ENCODE assay signal across 13 cellular contexts in genomic region chr14:94100847-94101246, GRCh38. TPM values are rescaled to one million over a fixed set of nuclear protein-coding genes. Genes with fewer than 3 reads are reported as not detected.
DNase-seq lines count a peak whose midpoint lies in the region; ATAC-seq and TF ChIP-seq lines count a peak whose summit lies in the region.
"Had no signal": no experiment of that assay in that cellular context is flagged by ENCODE, and none has a peak within 500 bp of the region (broad histone marks: within the 10 kb centered on the region; RNA-seq: fewer than 3 reads in every experiment).

No MANE protein-coding gene starts in this region.

- POLR2A ChIA-PET in AG04450 (lab: Yijun Ruan, JAX) = interaction anchor here (0.6 kb wide), 1 partner anchor 14 kb away, joined by 3 read pairs; no protein-coding TSS in a partner anchor
- POLR2A ChIA-PET in A673 (lab: Charles Lee; ENCODE audit: low non-redundant PET) = no interaction called here

- CTCF ChIA-PET in AG04450 (lab: Charles Lee) (interaction anchor here (0.6 to 1.6 kb wide), 4 partner anchors 31 to 74 kb away, joined by 3 to 6 read pairs (median 5); no protein-coding TSS in a partner anchor), A673 (lab: Charles Lee) (no interaction called here)

- no peak overlapping the region for H2BK120ac ChIP-seq in mesendoderm (ENCODE audit: low read depth, low read length)

- no peak overlapping the region for H3K56ac ChIP-seq in mesendoderm (ENCODE audit: low read length)

- H3K27me3 ChIP-seq in AG04450 (ENCODE audit: control insufficient read depth, insufficient read depth, low read length) (no peaks in the 10 kb centered on the region), mesendoderm (ENCODE audit: insufficient read depth, low read length, poor library complexity) (no peaks in the 10 kb centered on the region), A673 (replicated peaks; ENCODE audit: insufficient read depth, low read depth, low read length, poor library complexity) (no peaks in the 10 kb centered on the region)
- H3K27me3 ChIP-seq: BLaER1, sigmoid colon had no signal

- ATAC-seq in stimulated activated naive CD8-positive, alpha-beta T cell treated with anti-CD3 and anti-CD28 coated beads, Interleukin-15, Interleukin-2, amounts not matched to agents 100 U/mL and 50 U/mL, for 24 hours = no peak
- no peak for ATAC-seq in left lobe of liver

- no peaks in the 10 kb centered on the region for H3K36me3 ChIP-seq in mesendoderm (ENCODE audit: control insufficient read depth, insufficient read depth, low read length)
- no peaks in the 10 kb centered on the region for H3K36me3 ChIP-seq in A673 (ENCODE audit: insufficient read depth, low read length, poor library complexity, severe bottlenecking)

- H2BK15ac ChIP-seq in mesendoderm (replicated peaks; ENCODE audit: low read depth) = no peak overlapping the region

- intact Hi-C loops in A673 (cut with micrococcal nuclease; ENCODE audit: unreplicated experiment) = no loop called here

- no peak overlapping the region for H3K4me3 ChIP-seq in AG04450 (ENCODE audit: low read depth, low read length)
- no peak overlapping the region for H3K4me3 ChIP-seq in cardiac fibroblast (replicated peaks in 1 of 2; ENCODE audit: low read depth in 2 of 2, low read length in 2 of 2)
- no peak overlapping the region for H3K4me3 ChIP-seq in mesendoderm (ENCODE audit: low read length)
- no peak overlapping the region for H3K4me3 ChIP-seq in A673 (ENCODE audit: low read depth, low read length, poor library complexity, severe bottlenecking)
- H3K4me3 ChIP-seq: BLaER1, sigmoid colon had no signal

- no CpG with 5 or more reads among the region's 4 CpGs for WGBS in mesendoderm (ENCODE audit: extremely low coverage, insufficient coverage, low lambda C conversion rate)

- BruUV-seq in A673 (replicated peaks; lab: Mats Ljungman, UMichigan) = no TSS peak

- H3K23ac ChIP-seq in mesendoderm (ENCODE audit: low read length) = no peak overlapping the region

- no peaks in the 10 kb centered on the region for H3K79me1 ChIP-seq in mesendoderm (ENCODE audit: low read length)

- no peak overlapping the region for H3K4ac ChIP-seq in mesendoderm (ENCODE audit: low read depth, low read length)

- no peak overlapping the region for H4K8ac ChIP-seq in mesendoderm (ENCODE audit: low read depth, low read length)

- H3K9ac ChIP-seq in mesendoderm (ENCODE audit: low read length) = no peak overlapping the region
- H3K9ac ChIP-seq: BLaER1 had no signal

- H3K79me2 ChIP-seq in mesendoderm (ENCODE audit: control insufficient read depth, insufficient read depth, low read length) = no peaks in the 10 kb centered on the region

- H3K9me3 ChIP-seq in AG04450 (ENCODE audit: control insufficient read depth, insufficient read depth, low read length) = no peaks in the 10 kb centered on the region
- no peaks in the 10 kb centered on the region for H3K9me3 ChIP-seq in A673 (ENCODE audit: low read depth, low read length, poor library complexity, severe bottlenecking)
- H3K9me3 ChIP-seq: BLaER1, sigmoid colon had no signal

- no peak overlapping the region for H2AK5ac ChIP-seq in mesendoderm (ENCODE audit: low read length)

- no peaks in the 10 kb centered on the region for H3K4me1 ChIP-seq in mesendoderm (ENCODE audit: control insufficient read depth, low read depth, low read length)
- no peaks in the 10 kb centered on the region for H3K4me1 ChIP-seq in A673 (ENCODE audit: insufficient read depth, low read length, poor library complexity, severe bottlenecking)
- H3K4me1 ChIP-seq: sigmoid colon had no signal

- no peak overlapping the region for H4K5ac ChIP-seq in mesendoderm (ENCODE audit: low read length)

- peak overlapping the region; percentile 11 for H3K27ac ChIP-seq in AG04450 (ENCODE audit: low read depth, low read length)
- H3K27ac ChIP-seq in mesendoderm (ENCODE audit: low read depth, low read length) = no peak overlapping the region
- no peak overlapping the region for H3K27ac ChIP-seq in A673 (ENCODE audit: low read depth, low read length, poor library complexity, severe bottlenecking)
- H3K27ac ChIP-seq: BLaER1, sigmoid colon had no signal

- H3K18ac ChIP-seq in mesendoderm (ENCODE audit: low read length) = no peak overlapping the region

- no peak overlapping the region for H2BK5ac ChIP-seq in mesendoderm (ENCODE audit: low read length)

- DNase-seq in AG04450 (ENCODE audit: low read depth, low spot score) = peak; percentile 13
- peak; percentile 88 for DNase-seq in LHCN-M2 (ENCODE audit: low read depth)
- peak; percentile 55 to 89 for DNase-seq in cardiac fibroblast (ENCODE audit: low read depth in 2 of 2)
- peak; percentile 57 for DNase-seq in mesendoderm
- DNase-seq in stimulated activated naive CD8-positive, alpha-beta T cell treated with anti-CD3 and anti-CD28 coated beads, Interleukin-15, Interleukin-2, amounts not matched to agents 100 U/mL and 50 U/mL, for 24 hours = no peak
- DNase-seq in A673 (ENCODE audit: low spot score) = no peak
- no peak for DNase-seq in left lobe of liver (ENCODE audit: low spot score)
- DNase-seq in activated CD8-positive, alpha-beta memory T cell treated with anti-CD3 and anti-CD28 coated beads, Interleukin-2, amount 50 U/mL, for 48 hours = no peak
- DNase-seq: GDM1; hippocampal formation; NK-92 treated with Interleukin-12 subunit alpha and Interleukin-12 subunit beta, amount 100 ng/mL, for 24 hours; sigmoid colon had no signal

- TF ChIP-seq CTCF in AG04450 (IDR thresholded peaks at IDR 0.05; ENCODE audit: low read depth, low read length) (no peak), cardiac fibroblast (IDR thresholded peaks at IDR 0.05; ENCODE audit: low read depth, low read length) (no peak), A673 (conservative IDR thresholded peaks at IDR 0.05; ENCODE audit: low read depth, low read length) (no peak)

- H3K4me2 ChIP-seq in mesendoderm (ENCODE audit: low read length) = no peak overlapping the region
- H3K4me2 ChIP-seq: BLaER1 had no signal

RNA-seq across cellular contexts. Expression of gene IFI27, which starts 9.7 kb away (rescaled TPM):
- 0.94 and 1.4 TPM in 2 replicates for polyA plus RNA-seq in AG04450 (2011; rRNA removed)
- 0.46 TPM in 1 of 2 replicates, not detected in the other for polyA minus RNA-seq in AG04450 (2011; rRNA and poly(A)+ RNA removed)
- total RNA-seq in LHCN-M2 (2014; rRNA removed) (0.51 and 1.5 TPM in 2 replicates), A673 (2021) (3.7 and 4.9 TPM in 2 replicates), left lobe of liver (20.4 TPM)
- polyA plus RNA-seq in LHCN-M2 (2012) = 0.53 TPM
- polyA plus RNA-seq in mesendoderm (2013, experiment 1 of 2) = 0.67 TPM
- polyA plus RNA-seq in mesendoderm (2013, experiment 2 of 2) = 0.64 TPM

RNA-seq across cellular contexts. Expression of gene IFI27L1, which starts 19.7 kb away (rescaled TPM):
- 9.2 and 12.5 TPM in 2 replicates for polyA plus RNA-seq in AG04450 (2011; rRNA removed)
- 5.3 and 6.6 TPM in 2 replicates for polyA minus RNA-seq in AG04450 (2011; rRNA and poly(A)+ RNA removed)
- total RNA-seq in LHCN-M2 (2014; rRNA removed) (21.0 and 31.2 TPM in 2 replicates), A673 (2021) (14.7 and 17.5 TPM in 2 replicates), left lobe of liver (5.9 TPM)
- 52.8 TPM for polyA plus RNA-seq in LHCN-M2 (2012)
- 14.1 TPM for polyA plus RNA-seq in mesendoderm (2013, experiment 1 of 2)
- polyA plus RNA-seq in mesendoderm (2013, experiment 2 of 2) = 14.6 TPM

RNA-seq across cellular contexts. Expression of gene DDX24, which starts 19.8 kb away (rescaled TPM):
- polyA plus RNA-seq in AG04450 (2011; rRNA removed) = 145 and 159 TPM in 2 replicates
- 110 and 114 TPM in 2 replicates for polyA minus RNA-seq in AG04450 (2011; rRNA and poly(A)+ RNA removed)
- total RNA-seq in LHCN-M2 (2014; rRNA removed) = 155 and 171 TPM in 2 replicates
- 147 TPM for polyA plus RNA-seq in LHCN-M2 (2012)
- polyA plus RNA-seq in mesendoderm (2013, experiment 1 of 2) = 181 TPM
- 186 TPM for polyA plus RNA-seq in mesendoderm (2013, experiment 2 of 2)
- total RNA-seq in A673 (2021) = 195 and 203 TPM in 2 replicates
- 54.2 TPM for total RNA-seq in left lobe of liver

RNA-seq across cellular contexts. Expression of gene IFI27L2, which starts 28.6 kb away (rescaled TPM):
- 81.9 and 122 TPM in 2 replicates for polyA plus RNA-seq in AG04450 (2011; rRNA removed)
- 15.2 and 19.7 TPM in 2 replicates for polyA minus RNA-seq in AG04450 (2011; rRNA and poly(A)+ RNA removed)
- total RNA-seq in LHCN-M2 (2014; rRNA removed) (63.5 and 107 TPM in 2 replicates), A673 (2021) (12.4 and 13.4 TPM in 2 replicates), left lobe of liver (1.2 TPM)
- polyA plus RNA-seq in LHCN-M2 (2012) = 382 TPM
- 10.3 TPM for polyA plus RNA-seq in mesendoderm (2013, experiment 1 of 2)
- polyA plus RNA-seq in mesendoderm (2013, experiment 2 of 2) = 11.9 TPM

Comparison
In these comparisons a context has a peak if more than half of its experiments do, and no peak if none do; other contexts are left out.
1. DNase-seq: peak in AG04450 (single experiment), LHCN-M2 (single experiment), cardiac fibroblast (2 of 2) and mesendoderm (single experiment); none in stimulated activated naive CD8-positive, alpha-beta T cell treated with anti-CD3 and anti-CD28 coated beads, Interleukin-15, Interleukin-2, amounts not matched to agents 100 U/mL and 50 U/mL, for 24 hours (single experiment), A673 (single experiment), left lobe of liver (single experiment) and activated CD8-positive, alpha-beta memory T cell treated with anti-CD3 and anti-CD28 coated beads, Interleukin-2, amount 50 U/mL, for 48 hours (single experiment).